In the genomic region with DNA sequence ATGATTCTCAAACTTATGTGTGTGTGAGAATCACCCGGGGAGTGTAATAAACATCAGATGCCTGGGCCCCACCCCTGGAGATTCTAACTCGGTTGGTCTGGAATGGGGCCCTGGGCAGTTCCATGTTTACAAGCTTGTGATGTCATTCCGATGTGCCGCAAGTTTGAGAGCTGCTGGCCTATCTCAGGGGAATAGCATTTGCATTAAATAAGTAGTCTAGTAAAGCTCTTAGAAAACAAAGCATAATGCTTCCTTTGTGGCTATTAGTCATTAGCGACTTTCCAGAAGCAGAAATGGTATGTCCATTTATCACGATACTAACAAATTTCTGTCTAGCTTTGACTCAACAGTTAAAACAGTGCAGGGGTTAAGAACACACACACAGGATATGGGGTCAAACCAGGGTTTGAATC, we compare ENCODE assay signal across 12 cellular contexts. TPM values are rescaled to one million over a fixed set of nuclear protein-coding genes. Genes with fewer than 3 reads are reported as not detected.
DNase-seq lines count a peak whose midpoint lies in the region; ATAC-seq and TF ChIP-seq lines count a peak whose summit lies in the region.
"Had no signal": no experiment of that assay in that cellular context is flagged by ENCODE, and none has a peak within 500 bp of the region (broad histone marks: within the 10 kb centered on the region; RNA-seq: fewer than 3 reads in every experiment).

No MANE protein-coding gene starts in this region.

- H3K4me3 ChIP-seq in AG10803 (ENCODE audit: low read length) (no peak overlapping the region), SK-N-SH (ENCODE audit: low read depth in 2 of 2, low read length in 1 of 2) (no peak overlapping the region)
- H3K4me3 ChIP-seq: lung, stomach had no signal

- CTCF ChIA-PET in SK-N-SH (lab: Yijun Ruan, JAX), result interaction anchor here (2.2 to 3.4 kb wide), 2 partner anchors 13 to 87 kb away, joined by 5 to 21 read pairs; partner anchors contain the start of gene KATNBL1

- no peaks in the 10 kb centered on the region for H3K27me3 ChIP-seq in SK-N-SH (ENCODE audit: insufficient read depth)
- H3K27me3 ChIP-seq: stomach had no signal

- no peak for ATAC-seq in GM18909 (IDR thresholded peaks at IDR 0.05; ENCODE audit: poor library complexity, unreplicated experiment)
- ATAC-seq: activated CD4-positive, CD25-positive, alpha-beta regulatory T cell treated with anti-CD3 and anti-CD28 coated beads, Interleukin-2, amount 50 U/mL, for 24 hours had no signal

- H3K4me1 ChIP-seq in SK-N-SH (ENCODE audit: control insufficient read depth in 1 of 2, insufficient read depth in 2 of 2, low read depth in 1 of 2, low read length in 1 of 2), result no peaks in the 10 kb centered on the region
- H3K4me1 ChIP-seq: stomach had no signal

- TF ChIP-seq EP300 in SK-N-SH (IDR thresholded peaks at IDR 0.05; ENCODE audit: borderline replicate concordance in 1 of 2, low read depth in 1 of 2, low read length in 1 of 2), result no peak

- no peaks in the 10 kb centered on the region for H4K20me1 ChIP-seq in SK-N-SH (ENCODE audit: insufficient read depth)

- H3K36me3 Mint-ChIP-seq in HFFc6 (ENCODE audit: low read depth), result 0 out of 2 replicates have a peak, but pooled peaks cover 4% of the 10 kb centered on the region
- H3K36me3 Mint-ChIP-seq: activated naive CD4-positive, alpha-beta T cell treated with anti-CD3 and anti-CD28 coated beads, Interleukin-2, amount 50 U/mL, for 24 hours had no signal

- H3K9ac ChIP-seq in SK-N-SH, result no peak overlapping the region

- peak; percentile 75 for DNase-seq in AG10803 (ENCODE audit: low read depth)
- peak; percentile 97 for DNase-seq in HFFc6
- DNase-seq in SK-N-SH, result no peak
- DNase-seq in iris pigment epithelial cell (ENCODE audit: low read depth), result peak; percentile 97
- DNase-seq in globus pallidus (ENCODE audit: low spot score), result no peak
- no peak for DNase-seq in glomerular visceral epithelial cell (ENCODE audit: extremely low spot score)
- no peak for DNase-seq in ecto neural progenitor cell (ENCODE audit: low spot score)
- DNase-seq: stomach had no signal

- H3K9me3 Mint-ChIP-seq in HFFc6, result no peaks in the 10 kb centered on the region
- H3K9me3 Mint-ChIP-seq: activated naive CD4-positive, alpha-beta T cell treated with anti-CD3 and anti-CD28 coated beads, Interleukin-2, amount 50 U/mL, for 24 hours had no signal

- peak overlapping the region; percentile 44 for H3K4me3 Mint-ChIP-seq in HFFc6
- H3K4me3 Mint-ChIP-seq: activated naive CD4-positive, alpha-beta T cell treated with anti-CD3 and anti-CD28 coated beads, Interleukin-2, amount 50 U/mL, for 24 hours had no signal

- WGBS in SK-N-SH (ENCODE audit: low lambda C conversion rate), result 64% methylated on average over 6 of the region's 6 CpGs

- peaks cover 47% of the 10 kb centered on the region for H3K4me1 Mint-ChIP-seq in HFFc6 (ENCODE audit: low read depth)
- H3K4me1 Mint-ChIP-seq: activated naive CD4-positive, alpha-beta T cell treated with anti-CD3 and anti-CD28 coated beads, Interleukin-2, amount 50 U/mL, for 24 hours had no signal

- no peaks in the 10 kb centered on the region for H3K9me2 ChIP-seq in SK-N-SH

- H3K4me2 ChIP-seq in SK-N-SH, result no peak overlapping the region; the same call in 1 of the 2 replicates

- H3K27me3 Mint-ChIP-seq in HFFc6 (ENCODE audit: insufficient read depth), result peaks cover 1% of the 10 kb centered on the region; the same call in 1 of the 2 replicates

- TF ChIP-seq CTCF in AG10803 (conservative IDR thresholded peaks at IDR 0.05; ENCODE audit: low read length), result no peak
- TF ChIP-seq CTCF in HFFc6 (IDR thresholded peaks at IDR 0.05), result no peak
- TF ChIP-seq CTCF in SK-N-SH (IDR thresholded peaks at IDR 0.05), result no peak

- 0 out of 2 replicates have a peak overlapping the region, but pooled peaks have one; percentile 3 for H2AFZ ChIP-seq in SK-N-SH (ENCODE audit: low read depth)

- H3K27ac Mint-ChIP-seq in HFFc6, result peak overlapping the region; percentile 89
- H3K27ac Mint-ChIP-seq: activated naive CD4-positive, alpha-beta T cell treated with anti-CD3 and anti-CD28 coated beads, Interleukin-2, amount 50 U/mL, for 24 hours had no signal

- H3K9me3 ChIP-seq in SK-N-SH, result no peaks in the 10 kb centered on the region
- H3K9me3 ChIP-seq: stomach had no signal

- peaks cover 4% of the 10 kb centered on the region for H3F3A ChIP-seq in SK-N-SH (replicated peaks; ENCODE audit: insufficient read depth)

- no peaks in the 10 kb centered on the region for H3K36me3 ChIP-seq in SK-N-SH (replicated peaks in 1 of 2; ENCODE audit: control insufficient read depth in 1 of 2, insufficient read depth in 2 of 2, low read length in 1 of 2)
- H3K36me3 ChIP-seq: stomach had no signal

- no peak for TF ChIP-seq RAD21 in SK-N-SH (IDR thresholded peaks at IDR 0.05; ENCODE audit: low read length)

- no peaks in the 10 kb centered on the region for H3K79me2 ChIP-seq in SK-N-SH (ENCODE audit: insufficient read depth)

- peak overlapping the region in 1 of 2 experiments; percentile 37; a peak in 1 of 4 replicates for H3K27ac ChIP-seq in SK-N-SH (ENCODE audit: low read depth in 2 of 2, low read length in 1 of 2)
- H3K27ac ChIP-seq: stomach had no signal

- POLR2A ChIA-PET in SK-N-SH (lab: Yijun Ruan, JAX), result no interaction called here

TF ChIP-seq in SK-N-SH, 30 proteins besides CTCF, POLR2A, EP300 and RAD21:
- TF ChIP-seq, protein P1, sequence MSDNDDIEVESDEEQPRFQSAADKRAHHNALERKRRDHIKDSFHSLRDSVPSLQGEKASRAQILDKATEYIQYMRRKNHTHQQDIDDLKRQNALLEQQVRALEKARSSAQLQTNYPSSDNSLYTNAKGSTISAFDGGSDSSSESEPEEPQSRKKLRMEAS (IDR thresholded peaks at IDR 0.05; ENCODE audit: low read depth), result no peak
- TF ChIP-seq PBX3 (IDR thresholded peaks at IDR 0.05), result 0 out of 2 replicates have a peak, but pooled peaks have one; percentile 26
TF ChIP-seq in SK-N-SH: peak in this region for 1.

RNA-seq across cellular contexts. Expression of gene PGBD4, which starts 20.9 kb away (rescaled TPM):
- 1 to 10 TPM; 1.6 to 2.6 (median 1.9) TPM for total RNA-seq in HFFc6 (2021; fragmentation: NEBNext Ultra II Directional; extraction: Animal tissue kit (Norgen Biotek cat#: 25700))
- 0.77 and 1.3 TPM in 2 replicates for polyA plus RNA-seq in SK-N-SH (2012; rRNA removed)
- polyA plus RNA-seq in SK-N-SH (2012; cell fraction: cytosol; rRNA removed), result 1.0 and 1.2 TPM in 2 replicates
- 0.95 and 1.4 TPM in 2 replicates for polyA plus RNA-seq in SK-N-SH (2012; cell fraction: nucleus; rRNA removed)

RNA-seq across cellular contexts. Expression of gene EMC7, which starts 21.1 kb away (rescaled TPM):
- total RNA-seq in HFFc6 (2021; fragmentation: NEBNext Ultra II Directional; extraction: Animal tissue kit (Norgen Biotek cat#: 25700)), result 100 to 1,000 TPM; 159 to 204 (median 171) TPM
- polyA plus RNA-seq in SK-N-SH (2012; rRNA removed), result 92.3 and 105 TPM in 2 replicates
- polyA plus RNA-seq in SK-N-SH (2012; cell fraction: cytosol; rRNA removed), result 119 and 147 TPM in 2 replicates
- polyA plus RNA-seq in SK-N-SH (2012; cell fraction: nucleus; rRNA removed), result 22.8 and 39.8 TPM in 2 replicates

Comparison
In these comparisons a context has a peak if more than half of its experiments do, and no peak if none do; other contexts are left out.
1. DNase-seq: peak in AG10803 (single experiment), HFFc6 (single experiment) and iris pigment epithelial cell (single experiment); none in SK-N-SH (single experiment), globus pallidus (single experiment), glomerular visceral epithelial cell (single experiment) and ecto neural progenitor cell (single experiment).